ENCODE assay signal across 19 cellular contexts in genomic region chr9:114346146-114346545, GRCh38. TPM values are rescaled to one million over a fixed set of nuclear protein-coding genes. Genes with fewer than 3 reads are reported as not detected.
DNase-seq lines count a peak whose midpoint lies in the region; ATAC-seq and TF ChIP-seq lines count a peak whose summit lies in the region.
"Had no signal": no experiment of that assay in that cellular context is flagged by ENCODE, and none has a peak within 500 bp of the region (broad histone marks: within the 10 kb centered on the region; RNA-seq: fewer than 3 reads in every experiment).

No MANE protein-coding gene starts in this region.

- H3K27ac Mint-ChIP-seq in stimulated activated naive CD8-positive, alpha-beta T cell treated with anti-CD3 and anti-CD28 coated beads, Interleukin-15, Interleukin-2, amounts not matched to agents 100 ng/mL and 50 ng/mL, for 24 hours: peak overlapping the region; percentile 92
- H3K27ac Mint-ChIP-seq in memory B cell: peak overlapping the region; percentile 45

- H3K4me3 ChIP-seq in PC-9: no peak overlapping the region
- H3K4me3 ChIP-seq: BLaER1 treated with 17β-estradiol and CSF1 and Interleukin-3, amounts not matched to agents 10 nM and 100 nM; GM12878; SJSA1 had no signal

- peaks cover 15% of the 10 kb centered on the region for H3K4me1 ChIP-seq in PC-9 (replicated peaks; ENCODE audit: insufficient read depth)

- ATAC-seq in stimulated activated naive CD8-positive, alpha-beta T cell treated with anti-CD3 and anti-CD28 coated beads, Interleukin-15, Interleukin-2, amounts not matched to agents 100 U/mL and 50 U/mL, for 24 hours: no peak
- no peak for ATAC-seq in memory B cell (ENCODE audit: low read depth)
- ATAC-seq: GM12878 had no signal

- peaks cover 52% of the 10 kb centered on the region for H3K4me1 Mint-ChIP-seq in stimulated activated naive CD8-positive, alpha-beta T cell treated with anti-CD3 and anti-CD28 coated beads, Interleukin-15, Interleukin-2, amounts not matched to agents 100 ng/mL and 50 ng/mL, for 24 hours (ENCODE audit: low read depth)
- H3K4me1 Mint-ChIP-seq in memory B cell: peaks cover 43% of the 10 kb centered on the region

- H3K79me2 ChIP-seq in PC-9 (ENCODE audit: low read depth): no peaks in the 10 kb centered on the region

- no peaks in the 10 kb centered on the region for H4K20me1 ChIP-seq in PC-9 (ENCODE audit: insufficient read depth)

- CTCF ChIA-PET in PC-9 (lab: Charles Lee): interaction anchor here (0.5 kb wide), 1 partner anchor 330 kb away, joined by 4 read pairs; no protein-coding TSS in a partner anchor

- 0 out of 2 replicates have a peak, but pooled peaks cover 4% of the 10 kb centered on the region for H3K36me3 ChIP-seq in PC-9 (ENCODE audit: low read depth)

- H3K27me3 ChIP-seq in PC-9 (ENCODE audit: insufficient read depth, low read depth): no peaks in the 10 kb centered on the region
- H3K27me3 ChIP-seq: BLaER1 treated with 17β-estradiol and CSF1 and Interleukin-3, amounts not matched to agents 10 nM and 100 nM; SJSA1 had no signal

- POLR2A ChIA-PET in PC-9 (lab: Charles Lee; ENCODE audit: unreplicated experiment): no interaction called here

- H3K4me3 Mint-ChIP-seq in stimulated activated naive CD8-positive, alpha-beta T cell treated with anti-CD3 and anti-CD28 coated beads, Interleukin-15, Interleukin-2, amounts not matched to agents 100 ng/mL and 50 ng/mL, for 24 hours: peak overlapping the region; percentile 60
- H3K4me3 Mint-ChIP-seq in memory B cell: no peak overlapping the region

- H2AFZ ChIP-seq in PC-9: no peak overlapping the region

- H3K9me3 ChIP-seq in PC-9 (ENCODE audit: insufficient read depth, low read depth): no peaks in the 10 kb centered on the region
- H3K9me3 ChIP-seq: BLaER1 treated with 17β-estradiol and CSF1 and Interleukin-3, amounts not matched to agents 10 nM and 100 nM; SJSA1 had no signal

- H3K4me2 ChIP-seq in PC-9: no peak overlapping the region
- H3K4me2 ChIP-seq: BLaER1 treated with 17β-estradiol and CSF1 and Interleukin-3, amounts not matched to agents 10 nM and 100 nM had no signal

- H3K27ac ChIP-seq in PC-9: no peak overlapping the region
- H3K27ac ChIP-seq: SJSA1 had no signal

- DNase-seq in NCI-H82 (lab: John Stamatoyannopoulos, UW) (peak; percentile 19), NCI-H82 treated with DMSO at 0.1 percent for 48 hours (lab: John Stamatoyannopoulos, UW; ENCODE audit: unreplicated experiment) (no peak), memory B cell (ENCODE audit: low spot score in 2 of 2) (no peak), PC-9 (no peak), KG1 (lab: John Stamatoyannopoulos, UW) (no peak), NCI-H2171 treated with DMSO at 0.1 percent for 48 hours (lab: John Stamatoyannopoulos, UW) (no peak)
- DNase-seq in stimulated activated naive CD8-positive, alpha-beta T cell treated with anti-CD3 and anti-CD28 coated beads, Interleukin-15, Interleukin-2, amounts not matched to agents 100 U/mL and 50 U/mL, for 24 hours: no peak
- DNase-seq: 8988T, COR-L47, HCEC 1CT, NCI-H1436 treated with DMSO at 0.1 percent for 48 hours, NCI-H2081, OCI-M1 had no signal

- no TSS peak for BruUV-seq in PC-9 (replicated peaks; lab: Mats Ljungman, UMichigan)

- H3K27me3 Mint-ChIP-seq in stimulated activated naive CD8-positive, alpha-beta T cell treated with anti-CD3 and anti-CD28 coated beads, Interleukin-15, Interleukin-2, amounts not matched to agents 100 ng/mL and 50 ng/mL, for 24 hours: no peaks in the 10 kb centered on the region
- H3K27me3 Mint-ChIP-seq in memory B cell: no peaks in the 10 kb centered on the region

- peaks cover 91% of the 10 kb centered on the region for H3K36me3 Mint-ChIP-seq in stimulated activated naive CD8-positive, alpha-beta T cell treated with anti-CD3 and anti-CD28 coated beads, Interleukin-15, Interleukin-2, amounts not matched to agents 100 ng/mL and 50 ng/mL, for 24 hours (ENCODE audit: low read depth)
- peaks cover 54% of the 10 kb centered on the region for H3K36me3 Mint-ChIP-seq in memory B cell

- TF ChIP-seq CTCF in PC-9 (conservative IDR thresholded peaks at IDR 0.05): no peak

- H3K9me2 ChIP-seq in PC-9 (ENCODE audit: insufficient read depth): no peaks in the 10 kb centered on the region

- intact Hi-C loops in PC-9 (cut with micrococcal nuclease; ENCODE audit: unreplicated experiment): loop anchor here (5.0 to 10.0 kb wide), 2 partner anchors 51 to 139 kb away; no protein-coding TSS in a partner anchor

- H3K9me3 Mint-ChIP-seq in stimulated activated naive CD8-positive, alpha-beta T cell treated with anti-CD3 and anti-CD28 coated beads, Interleukin-15, Interleukin-2, amounts not matched to agents 100 ng/mL and 50 ng/mL, for 24 hours: no peaks in the 10 kb centered on the region
- no peaks in the 10 kb centered on the region for H3K9me3 Mint-ChIP-seq in memory B cell

- peaks cover 8% of the 10 kb centered on the region for H3F3A ChIP-seq in PC-9 (ENCODE audit: insufficient read depth, low read depth)

RNA-seq across cellular contexts. Expression of gene ORM2, which starts 16.5 kb away (rescaled TPM):
- total RNA-seq in PC-9 (2021): not detected in 2 replicates
- total RNA-seq: G401, HT1080, SJSA1 had no signal

RNA-seq across cellular contexts. Expression of gene ORM1, which starts 23.2 kb away (rescaled TPM):
- not detected in 2 replicates for total RNA-seq in PC-9 (2021)
- total RNA-seq: G401, HT1080, SJSA1 had no signal

RNA-seq across cellular contexts. Expression of gene AKNA, which starts 41.6 kb away (rescaled TPM):
- 11.5 and 14.4 TPM in 2 replicates for total RNA-seq in PC-9 (2021)
